ENCODE assay signal across 1 cellular context in the genomic region with DNA sequence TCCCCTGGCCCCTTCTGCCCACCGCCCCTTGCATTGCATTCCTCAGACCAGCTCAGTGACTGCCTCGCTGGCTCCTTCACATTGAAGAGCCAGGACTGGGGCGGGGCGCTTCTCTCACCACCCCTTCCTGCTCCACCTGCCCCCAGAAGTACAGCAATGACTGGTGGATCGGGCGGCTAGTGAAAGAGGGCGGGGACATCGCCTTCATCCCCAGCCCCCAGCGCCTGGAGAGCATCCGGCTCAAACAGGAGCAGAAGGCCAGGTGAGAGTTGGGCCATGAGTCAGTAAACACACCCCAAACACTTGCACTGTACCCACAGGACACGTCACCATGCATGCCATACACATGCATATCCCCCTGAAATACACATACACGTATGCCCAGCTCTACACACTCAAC.
TF ChIP-seq lines count a peak whose summit lies in the region.

No MANE protein-coding gene starts in this region.

TF ChIP-seq in H1, 55 proteins besides CTCF, POLR2A, EP300 and RAD21:
- TF ChIP-seq, protein P1, sequence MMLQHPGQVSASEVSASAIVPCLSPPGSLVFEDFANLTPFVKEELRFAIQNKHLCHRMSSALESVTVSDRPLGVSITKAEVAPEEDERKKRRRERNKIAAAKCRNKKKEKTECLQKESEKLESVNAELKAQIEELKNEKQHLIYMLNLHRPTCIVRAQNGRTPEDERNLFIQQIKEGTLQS (IDR thresholded peaks at IDR 0.05; ENCODE audit: insufficient read depth, low read depth, low read length), result no peak
- TF ChIP-seq POU5F1 (IDR thresholded peaks at IDR 0.05; ENCODE audit: low read depth, low read length) (no peak), RFX5 (IDR thresholded peaks at IDR 0.05; ENCODE audit: borderline replicate concordance, low read depth, low read length) (no peak), ASH2L (IDR thresholded peaks at IDR 0.05; ENCODE audit: low read length) (no peak), SIN3A (conservative IDR thresholded peaks at IDR 0.05 in 1 of 2, IDR thresholded peaks at IDR 0.05 in 1 of 2; ENCODE audit: low read depth in 1 of 2, low read length in 2 of 2) (no peak), MAFK (IDR thresholded peaks at IDR 0.05; ENCODE audit: low read depth, low read length) (no peak), TAF1 (IDR thresholded peaks at IDR 0.05; ENCODE audit: low read depth, low read length) (0 out of 2 replicates have a peak, but pooled peaks have one; percentile 20)
- TF ChIP-seq, protein P2, sequence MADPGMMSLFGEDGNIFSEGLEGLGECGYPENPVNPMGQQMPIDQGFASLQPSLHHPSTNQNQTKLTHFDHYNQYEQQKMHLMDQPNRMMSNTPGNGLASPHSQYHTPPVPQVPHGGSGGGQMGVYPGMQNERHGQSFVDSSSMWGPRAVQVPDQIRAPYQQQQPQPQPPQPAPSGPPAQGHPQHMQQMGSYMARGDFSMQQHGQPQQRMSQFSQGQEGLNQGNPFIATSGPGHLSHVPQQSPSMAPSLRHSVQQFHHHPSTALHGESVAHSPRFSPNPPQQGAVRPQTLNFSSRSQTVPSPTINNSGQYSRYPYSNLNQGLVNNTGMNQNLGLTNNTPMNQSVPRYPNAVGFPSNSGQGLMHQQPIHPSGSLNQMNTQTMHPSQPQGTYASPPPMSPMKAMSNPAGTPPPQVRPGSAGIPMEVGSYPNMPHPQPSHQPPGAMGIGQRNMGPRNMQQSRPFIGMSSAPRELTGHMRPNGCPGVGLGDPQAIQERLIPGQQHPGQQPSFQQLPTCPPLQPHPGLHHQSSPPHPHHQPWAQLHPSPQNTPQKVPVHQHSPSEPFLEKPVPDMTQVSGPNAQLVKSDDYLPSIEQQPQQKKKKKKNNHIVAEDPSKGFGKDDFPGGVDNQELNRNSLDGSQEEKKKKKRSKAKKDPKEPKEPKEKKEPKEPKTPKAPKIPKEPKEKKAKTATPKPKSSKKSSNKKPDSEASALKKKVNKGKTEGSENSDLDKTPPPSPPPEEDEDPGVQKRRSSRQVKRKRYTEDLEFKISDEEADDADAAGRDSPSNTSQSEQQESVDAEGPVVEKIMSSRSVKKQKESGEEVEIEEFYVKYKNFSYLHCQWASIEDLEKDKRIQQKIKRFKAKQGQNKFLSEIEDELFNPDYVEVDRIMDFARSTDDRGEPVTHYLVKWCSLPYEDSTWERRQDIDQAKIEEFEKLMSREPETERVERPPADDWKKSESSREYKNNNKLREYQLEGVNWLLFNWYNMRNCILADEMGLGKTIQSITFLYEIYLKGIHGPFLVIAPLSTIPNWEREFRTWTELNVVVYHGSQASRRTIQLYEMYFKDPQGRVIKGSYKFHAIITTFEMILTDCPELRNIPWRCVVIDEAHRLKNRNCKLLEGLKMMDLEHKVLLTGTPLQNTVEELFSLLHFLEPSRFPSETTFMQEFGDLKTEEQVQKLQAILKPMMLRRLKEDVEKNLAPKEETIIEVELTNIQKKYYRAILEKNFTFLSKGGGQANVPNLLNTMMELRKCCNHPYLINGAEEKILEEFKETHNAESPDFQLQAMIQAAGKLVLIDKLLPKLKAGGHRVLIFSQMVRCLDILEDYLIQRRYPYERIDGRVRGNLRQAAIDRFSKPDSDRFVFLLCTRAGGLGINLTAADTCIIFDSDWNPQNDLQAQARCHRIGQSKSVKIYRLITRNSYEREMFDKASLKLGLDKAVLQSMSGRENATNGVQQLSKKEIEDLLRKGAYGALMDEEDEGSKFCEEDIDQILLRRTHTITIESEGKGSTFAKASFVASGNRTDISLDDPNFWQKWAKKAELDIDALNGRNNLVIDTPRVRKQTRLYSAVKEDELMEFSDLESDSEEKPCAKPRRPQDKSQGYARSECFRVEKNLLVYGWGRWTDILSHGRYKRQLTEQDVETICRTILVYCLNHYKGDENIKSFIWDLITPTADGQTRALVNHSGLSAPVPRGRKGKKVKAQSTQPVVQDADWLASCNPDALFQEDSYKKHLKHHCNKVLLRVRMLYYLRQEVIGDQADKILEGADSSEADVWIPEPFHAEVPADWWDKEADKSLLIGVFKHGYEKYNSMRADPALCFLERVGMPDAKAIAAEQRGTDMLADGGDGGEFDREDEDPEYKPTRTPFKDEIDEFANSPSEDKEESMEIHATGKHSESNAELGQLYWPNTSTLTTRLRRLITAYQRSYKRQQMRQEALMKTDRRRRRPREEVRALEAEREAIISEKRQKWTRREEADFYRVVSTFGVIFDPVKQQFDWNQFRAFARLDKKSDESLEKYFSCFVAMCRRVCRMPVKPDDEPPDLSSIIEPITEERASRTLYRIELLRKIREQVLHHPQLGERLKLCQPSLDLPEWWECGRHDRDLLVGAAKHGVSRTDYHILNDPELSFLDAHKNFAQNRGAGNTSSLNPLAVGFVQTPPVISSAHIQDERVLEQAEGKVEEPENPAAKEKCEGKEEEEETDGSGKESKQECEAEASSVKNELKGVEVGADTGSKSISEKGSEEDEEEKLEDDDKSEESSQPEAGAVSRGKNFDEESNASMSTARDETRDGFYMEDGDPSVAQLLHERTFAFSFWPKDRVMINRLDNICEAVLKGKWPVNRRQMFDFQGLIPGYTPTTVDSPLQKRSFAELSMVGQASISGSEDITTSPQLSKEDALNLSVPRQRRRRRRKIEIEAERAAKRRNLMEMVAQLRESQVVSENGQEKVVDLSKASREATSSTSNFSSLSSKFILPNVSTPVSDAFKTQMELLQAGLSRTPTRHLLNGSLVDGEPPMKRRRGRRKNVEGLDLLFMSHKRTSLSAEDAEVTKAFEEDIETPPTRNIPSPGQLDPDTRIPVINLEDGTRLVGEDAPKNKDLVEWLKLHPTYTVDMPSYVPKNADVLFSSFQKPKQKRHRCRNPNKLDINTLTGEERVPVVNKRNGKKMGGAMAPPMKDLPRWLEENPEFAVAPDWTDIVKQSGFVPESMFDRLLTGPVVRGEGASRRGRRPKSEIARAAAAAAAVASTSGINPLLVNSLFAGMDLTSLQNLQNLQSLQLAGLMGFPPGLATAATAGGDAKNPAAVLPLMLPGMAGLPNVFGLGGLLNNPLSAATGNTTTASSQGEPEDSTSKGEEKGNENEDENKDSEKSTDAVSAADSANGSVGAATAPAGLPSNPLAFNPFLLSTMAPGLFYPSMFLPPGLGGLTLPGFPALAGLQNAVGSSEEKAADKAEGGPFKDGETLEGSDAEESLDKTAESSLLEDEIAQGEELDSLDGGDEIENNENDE (IDR thresholded peaks at IDR 0.05; ENCODE audit: insufficient replicate concordance, low read length), result no peak
